ENCODE assay signal across 1 cellular context in genomic region chr1:3869751-3870301, GRCh38.
TF ChIP-seq lines count a peak whose summit lies in the region.

No MANE protein-coding gene starts in this region.

TF ChIP-seq in HCT116, 20 proteins besides CTCF, POLR2A, EP300 and RAD21 (continued from another document):
- TF ChIP-seq REST (IDR thresholded peaks at IDR 0.05; ENCODE audit: low read depth) (no peak), SRF (IDR thresholded peaks at IDR 0.05; ENCODE audit: low read depth) (no peak), TCF7L2 (IDR thresholded peaks at IDR 0.05; ENCODE audit: borderline replicate concordance, extremely low read depth, insufficient read depth, insufficient read length) (no peak), EZH2 (IDR thresholded peaks at IDR 0.05) (no peak), EGR1 (IDR thresholded peaks at IDR 0.05; ENCODE audit: low read depth) (no peak), JUND (IDR thresholded peaks at IDR 0.05) (no peak), YY1 (IDR thresholded peaks at IDR 0.05; ENCODE audit: extremely low read depth, insufficient replicate concordance, low read depth, low read length) (no peak), ZNF274 (IDR thresholded peaks at IDR 0.05; ENCODE audit: low read depth, low read length) (no peak), ELF1 (IDR thresholded peaks at IDR 0.05; ENCODE audit: borderline replicate concordance, low read depth) (no peak), CBX3 (IDR thresholded peaks at IDR 0.05; ENCODE audit: low read depth) (no peak)
